In genomic region chr9:70133253-70134208, GRCh38 we compare ENCODE assay signal across 22 cellular contexts.
DNase-seq lines count a peak whose midpoint lies in the region; ATAC-seq and TF ChIP-seq lines count a peak whose summit lies in the region.
"Had no signal": no experiment of that assay in that cellular context is flagged by ENCODE, and none has a peak within 500 bp of the region (broad histone marks: within the 10 kb centered on the region; RNA-seq: fewer than 3 reads in every experiment).

No MANE protein-coding gene starts in this region.

- H3K4me3 ChIP-seq in right atrium auricular region (no peak overlapping the region), ascending aorta (no peak overlapping the region), muscle layer of duodenum (ENCODE audit: low read depth in 1 of 2, low read length in 2 of 2) (no peak overlapping the region), aorta (ENCODE audit: low read length in 2 of 2) (no peak overlapping the region)
- H3K4me3 ChIP-seq: ovary had no signal

- DNase-seq in right atrium auricular region (ENCODE audit: low spot score) (no peak), left ventricle myocardium superior (no peak), ascending aorta (ENCODE audit: low spot score in 2 of 2) (no peak), aorta (no peak), NCI-H1694 (lab: John Stamatoyannopoulos, UW) (no peak)
- DNase-seq: activated B cell treated with CpG ODN at 0.5 μM for 24 hours; activated CD8-positive, alpha-beta memory T cell treated with anti-CD3 and anti-CD28 coated beads for 24 hours; amniotic stem cell; cerebellar nuclear complex; DMS153; foreskin keratinocyte; left colon; NCI-H146; ovary; SHP77; stimulated activated naive B cell treated with anti-CD40 and anti-IgM and Interleukin-4, amounts not matched to agents 10 μg/mL and 1 μg/mL and 100 μg/mL, for 72 hours; T-helper 2 cell had no signal

- H3K27ac ChIP-seq in right atrium auricular region (peak overlapping the region; percentile 4 to 34), ascending aorta (peak overlapping the region; percentile 5 to 16), muscle layer of duodenum (ENCODE audit: low read length) (peak overlapping the region; percentile 10), aorta (ENCODE audit: low read depth in 1 of 2, low read length in 2 of 2) (peak overlapping the region; percentile 40 to 44)
- H3K27ac ChIP-seq: C4-2B, foreskin keratinocyte, ovary had no signal

- TF ChIP-seq CTCF in right atrium auricular region (IDR thresholded peaks at IDR 0.05) (no peak), ascending aorta (IDR thresholded peaks at IDR 0.05) (no peak)

- H3K27me3 ChIP-seq in right atrium auricular region (no peaks in the 10 kb centered on the region), ascending aorta (no peaks in the 10 kb centered on the region), muscle layer of duodenum (ENCODE audit: low read depth, low read length) (no peaks in the 10 kb centered on the region), aorta (ENCODE audit: control insufficient read depth in 1 of 2, insufficient read depth in 2 of 2, low read length in 1 of 2) (no peaks in the 10 kb centered on the region)
- H3K27me3 ChIP-seq: foreskin keratinocyte, ovary had no signal

- 58 to 60% methylated on average over 6 of the region's 6 CpGs for WGBS in aorta, 2 donors

- H3K4me1 ChIP-seq in right atrium auricular region = peaks cover 0 to 19% of the 10 kb centered on the region in 2 donors
- H3K4me1 ChIP-seq in ascending aorta = peaks cover 0 to 7% of the 10 kb centered on the region in 2 donors
- peaks cover 0 to 19% of the 10 kb centered on the region in 2 donors for H3K4me1 ChIP-seq in muscle layer of duodenum (ENCODE audit: control insufficient read depth in 1 of 2, insufficient read depth in 2 of 2, low read length in 2 of 2)
- H3K4me1 ChIP-seq in aorta (ENCODE audit: control insufficient read depth in 1 of 2, insufficient read depth in 2 of 2, low read length in 2 of 2) = peaks cover 0 to 7% of the 10 kb centered on the region in 2 donors

- no peaks in the 10 kb centered on the region for H3K36me3 ChIP-seq in right atrium auricular region
- H3K36me3 ChIP-seq in ascending aorta = no peaks in the 10 kb centered on the region
- H3K36me3 ChIP-seq in muscle layer of duodenum (ENCODE audit: control insufficient read depth in 1 of 2, insufficient read depth in 2 of 2, low read length in 2 of 2) = peaks cover 12 to 34% of the 10 kb centered on the region in 2 donors
- no peaks in the 10 kb centered on the region for H3K36me3 ChIP-seq in aorta (ENCODE audit: control insufficient read depth in 1 of 2, insufficient read depth in 2 of 2, low read length in 1 of 2)
- H3K36me3 ChIP-seq: ovary had no signal

- ATAC-seq in left ventricle myocardium superior = no peak
- no peak for ATAC-seq in aorta (ENCODE audit: low FRiP score)
- no peak for ATAC-seq in HG03135 (IDR thresholded peaks at IDR 0.05; ENCODE audit: unreplicated experiment)
- no peak for ATAC-seq in GM19455 (IDR thresholded peaks at IDR 0.05; ENCODE audit: unreplicated experiment)
- ATAC-seq: activated T-helper 17 cell treated with anti-CD3 and anti-CD28 coated beads, Interleukin-2, amount 50 U/mL, for 72 hours; foreskin keratinocyte; left colon; stimulated activated naive B cell treated with anti-CD40 and anti-IgM and Interleukin-4, amounts not matched to agents 10 μg/mL and 1 μg/mL and 100 μg/mL, for 72 hours had no signal

- intact Hi-C loops in left ventricle myocardium superior (cut with micrococcal nuclease) (no loop called here), ascending aorta (cut with DNase I) (no loop called here), aorta (cut with DNase I) (no loop called here)

- H3K9me3 ChIP-seq in right atrium auricular region (no peaks in the 10 kb centered on the region), ascending aorta (no peaks in the 10 kb centered on the region), muscle layer of duodenum (ENCODE audit: control insufficient read depth in 1 of 2, low read length in 2 of 2) (no peaks in the 10 kb centered on the region), aorta (ENCODE audit: control insufficient read depth, low read length) (no peaks in the 10 kb centered on the region)
- H3K9me3 ChIP-seq: ovary had no signal
